ENCODE assay signal across 1 cellular context in the genomic region with DNA sequence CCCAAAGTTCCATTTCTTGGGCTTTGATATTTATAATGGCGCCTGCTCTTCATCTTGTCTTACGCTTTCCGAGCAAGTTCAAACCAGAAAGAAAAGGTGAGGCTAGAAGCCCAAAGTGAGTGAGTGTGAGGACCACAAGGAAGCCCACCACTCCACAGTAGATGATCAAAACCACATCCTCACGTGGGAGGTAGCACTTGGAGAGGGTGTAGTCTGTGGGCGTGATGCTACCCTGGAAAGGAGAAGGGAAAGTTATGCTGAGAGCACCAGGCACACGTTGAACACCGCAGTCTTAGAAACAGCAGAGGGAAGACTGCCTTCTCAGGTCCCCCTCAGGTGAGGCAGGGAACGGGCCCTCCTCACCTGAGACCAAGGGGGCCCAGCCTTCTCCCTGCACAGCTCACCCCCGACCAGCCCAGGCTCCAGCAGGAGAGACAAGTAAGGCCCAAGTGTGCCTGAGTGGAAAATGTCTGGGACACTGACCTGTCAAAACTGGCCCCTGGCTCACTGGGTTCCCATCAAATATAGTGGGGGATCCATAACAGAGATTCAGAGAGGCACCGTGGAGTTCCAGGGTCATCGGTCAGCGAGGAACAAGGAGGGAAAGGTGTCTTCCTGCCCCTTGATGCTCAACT.
A peak's percentile ranks its signal among the peaks of the same experiment; 100 is the strongest.
TF ChIP-seq lines count a peak whose summit lies in the region.

No MANE protein-coding gene starts in this region.

TF ChIP-seq in HepG2, 621 proteins besides CTCF, POLR2A, EP300 and RAD21:
- TF ChIP-seq ZNF784 (CRISPR knock-in tag; IDR thresholded peaks at IDR 0.05; ENCODE audit: borderline replicate concordance) (0 out of 2 replicates have a peak, but pooled peaks have one; percentile 2), ZNF709 (CRISPR knock-in tag; IDR thresholded peaks at IDR 0.05) (no peak)
